1 cellular context compared by ENCODE assay signal in the genomic region with DNA sequence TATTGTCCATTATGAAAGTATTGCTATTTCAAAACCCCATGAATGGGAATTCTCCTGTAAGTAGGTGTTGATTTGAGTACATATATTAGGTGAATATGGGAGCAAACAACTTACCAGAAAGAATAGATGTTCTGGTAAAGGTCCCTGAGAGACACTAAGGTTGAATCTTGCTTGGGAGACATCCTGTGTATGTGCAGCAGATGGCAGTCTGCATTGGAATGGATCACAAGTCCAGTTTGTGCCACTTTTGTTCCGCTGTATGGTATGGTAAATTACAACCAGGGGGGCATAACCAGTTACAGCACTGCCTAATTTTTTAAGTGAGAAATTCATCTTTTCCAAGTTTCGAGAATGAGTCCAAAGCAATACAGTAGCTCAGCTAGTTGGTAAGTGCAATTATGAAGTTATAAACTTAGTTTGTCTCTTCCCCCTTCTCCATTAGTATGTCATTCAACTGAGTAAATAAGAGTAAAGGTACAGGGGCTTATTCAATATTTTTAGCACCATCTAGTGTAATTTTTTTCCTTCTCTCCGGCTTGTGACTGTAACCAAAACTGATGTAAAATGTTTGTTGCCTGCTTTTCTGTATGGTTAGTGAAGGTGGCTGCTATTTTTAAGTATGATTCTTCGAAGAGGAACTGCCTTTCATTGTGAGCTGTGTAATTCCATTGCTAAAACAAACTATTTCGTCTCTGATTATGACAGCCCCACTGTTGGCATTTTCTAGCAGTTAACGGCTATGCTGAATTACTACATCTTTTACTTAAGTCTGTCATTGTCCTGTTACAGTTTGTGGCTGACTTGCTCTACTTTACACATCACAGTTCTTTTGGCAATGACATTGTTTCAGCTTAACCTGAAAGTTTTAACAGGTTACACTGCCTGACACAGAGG.
TF ChIP-seq lines count a peak whose summit lies in the region.

No MANE protein-coding gene starts in this region.

TF ChIP-seq in HEK293, 187 proteins besides CTCF, POLR2A, EP300 and RAD21 (continued from another document):
- TF ChIP-seq ZNF146 (tag by site-specific recombination; IDR thresholded peaks at IDR 0.05) (no peak), HOXA7 (CRISPR knock-in tag; IDR thresholded peaks at IDR 0.05; ENCODE audit: borderline replicate concordance) (no peak), KLF9 (tag by site-specific recombination; IDR thresholded peaks at IDR 0.05; ENCODE audit: low read depth) (no peak), ZNF37A (tag by site-specific recombination; IDR thresholded peaks at IDR 0.05) (no peak), FEZF1 (tag by site-specific recombination; IDR thresholded peaks at IDR 0.05) (no peak), ZNF529 (tag by site-specific recombination; IDR thresholded peaks at IDR 0.05; ENCODE audit: insufficient replicate concordance) (no peak), ZNF10 (tag by site-specific recombination; IDR thresholded peaks at IDR 0.05) (peak; percentile 82; the same call in 1 of the 2 replicates), ZNF654 (tag by site-specific recombination; IDR thresholded peaks at IDR 0.05; ENCODE audit: low read depth) (peak; percentile 43)
- TF ChIP-seq, protein P1, sequence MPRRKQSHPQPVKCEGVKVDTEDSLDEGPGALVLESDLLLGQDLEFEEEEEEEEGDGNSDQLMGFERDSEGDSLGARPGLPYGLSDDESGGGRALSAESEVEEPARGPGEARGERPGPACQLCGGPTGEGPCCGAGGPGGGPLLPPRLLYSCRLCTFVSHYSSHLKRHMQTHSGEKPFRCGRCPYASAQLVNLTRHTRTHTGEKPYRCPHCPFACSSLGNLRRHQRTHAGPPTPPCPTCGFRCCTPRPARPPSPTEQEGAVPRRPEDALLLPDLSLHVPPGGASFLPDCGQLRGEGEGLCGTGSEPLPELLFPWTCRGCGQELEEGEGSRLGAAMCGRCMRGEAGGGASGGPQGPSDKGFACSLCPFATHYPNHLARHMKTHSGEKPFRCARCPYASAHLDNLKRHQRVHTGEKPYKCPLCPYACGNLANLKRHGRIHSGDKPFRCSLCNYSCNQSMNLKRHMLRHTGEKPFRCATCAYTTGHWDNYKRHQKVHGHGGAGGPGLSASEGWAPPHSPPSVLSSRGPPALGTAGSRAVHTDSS (tag by site-specific recombination; IDR thresholded peaks at IDR 0.05) = no peak
- TF ChIP-seq, protein P2, sequence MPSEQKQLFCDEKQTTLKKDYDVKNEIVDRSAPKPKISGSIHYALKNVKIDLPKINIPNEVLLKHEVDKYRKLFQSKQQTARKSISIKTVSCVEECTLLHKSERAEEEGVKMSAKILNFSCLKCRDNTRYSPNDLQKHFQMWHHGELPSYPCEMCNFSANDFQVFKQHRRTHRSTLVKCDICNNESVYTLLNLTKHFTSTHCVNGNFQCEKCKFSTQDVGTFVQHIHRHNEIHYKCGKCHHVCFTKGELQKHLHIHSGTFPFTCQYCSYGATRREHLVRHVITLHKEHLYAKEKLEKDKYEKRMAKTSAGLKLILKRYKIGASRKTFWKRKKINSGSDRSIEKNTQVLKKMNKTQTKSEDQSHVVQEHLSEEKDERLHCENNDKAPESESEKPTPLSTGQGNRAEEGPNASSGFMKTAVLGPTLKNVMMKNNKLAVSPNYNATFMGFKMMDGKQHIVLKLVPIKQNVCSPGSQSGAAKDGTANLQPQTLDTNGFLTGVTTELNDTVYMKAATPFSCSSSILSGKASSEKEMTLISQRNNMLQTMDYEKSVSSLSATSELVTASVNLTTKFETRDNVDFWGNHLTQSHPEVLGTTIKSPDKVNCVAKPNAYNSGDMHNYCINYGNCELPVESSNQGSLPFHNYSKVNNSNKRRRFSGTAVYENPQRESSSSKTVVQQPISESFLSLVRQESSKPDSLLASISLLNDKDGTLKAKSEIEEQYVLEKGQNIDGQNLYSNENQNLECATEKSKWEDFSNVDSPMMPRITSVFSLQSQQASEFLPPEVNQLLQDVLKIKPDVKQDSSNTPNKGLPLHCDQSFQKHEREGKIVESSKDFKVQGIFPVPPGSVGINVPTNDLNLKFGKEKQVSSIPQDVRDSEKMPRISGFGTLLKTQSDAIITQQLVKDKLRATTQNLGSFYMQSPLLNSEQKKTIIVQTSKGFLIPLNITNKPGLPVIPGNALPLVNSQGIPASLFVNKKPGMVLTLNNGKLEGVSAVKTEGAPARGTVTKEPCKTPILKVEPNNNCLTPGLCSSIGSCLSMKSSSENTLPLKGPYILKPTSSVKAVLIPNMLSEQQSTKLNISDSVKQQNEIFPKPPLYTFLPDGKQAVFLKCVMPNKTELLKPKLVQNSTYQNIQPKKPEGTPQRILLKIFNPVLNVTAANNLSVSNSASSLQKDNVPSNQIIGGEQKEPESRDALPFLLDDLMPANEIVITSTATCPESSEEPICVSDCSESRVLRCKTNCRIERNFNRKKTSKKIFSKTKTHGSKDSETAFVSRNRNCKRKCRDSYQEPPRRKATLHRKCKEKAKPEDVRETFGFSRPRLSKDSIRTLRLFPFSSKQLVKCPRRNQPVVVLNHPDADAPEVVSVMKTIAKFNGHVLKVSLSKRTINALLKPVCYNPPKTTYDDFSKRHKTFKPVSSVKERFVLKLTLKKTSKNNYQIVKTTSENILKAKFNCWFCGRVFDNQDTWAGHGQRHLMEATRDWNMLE (tag by site-specific recombination; conservative IDR thresholded peaks at IDR 0.05; ENCODE audit: low read depth) = no peak
- TF ChIP-seq, protein P3, sequence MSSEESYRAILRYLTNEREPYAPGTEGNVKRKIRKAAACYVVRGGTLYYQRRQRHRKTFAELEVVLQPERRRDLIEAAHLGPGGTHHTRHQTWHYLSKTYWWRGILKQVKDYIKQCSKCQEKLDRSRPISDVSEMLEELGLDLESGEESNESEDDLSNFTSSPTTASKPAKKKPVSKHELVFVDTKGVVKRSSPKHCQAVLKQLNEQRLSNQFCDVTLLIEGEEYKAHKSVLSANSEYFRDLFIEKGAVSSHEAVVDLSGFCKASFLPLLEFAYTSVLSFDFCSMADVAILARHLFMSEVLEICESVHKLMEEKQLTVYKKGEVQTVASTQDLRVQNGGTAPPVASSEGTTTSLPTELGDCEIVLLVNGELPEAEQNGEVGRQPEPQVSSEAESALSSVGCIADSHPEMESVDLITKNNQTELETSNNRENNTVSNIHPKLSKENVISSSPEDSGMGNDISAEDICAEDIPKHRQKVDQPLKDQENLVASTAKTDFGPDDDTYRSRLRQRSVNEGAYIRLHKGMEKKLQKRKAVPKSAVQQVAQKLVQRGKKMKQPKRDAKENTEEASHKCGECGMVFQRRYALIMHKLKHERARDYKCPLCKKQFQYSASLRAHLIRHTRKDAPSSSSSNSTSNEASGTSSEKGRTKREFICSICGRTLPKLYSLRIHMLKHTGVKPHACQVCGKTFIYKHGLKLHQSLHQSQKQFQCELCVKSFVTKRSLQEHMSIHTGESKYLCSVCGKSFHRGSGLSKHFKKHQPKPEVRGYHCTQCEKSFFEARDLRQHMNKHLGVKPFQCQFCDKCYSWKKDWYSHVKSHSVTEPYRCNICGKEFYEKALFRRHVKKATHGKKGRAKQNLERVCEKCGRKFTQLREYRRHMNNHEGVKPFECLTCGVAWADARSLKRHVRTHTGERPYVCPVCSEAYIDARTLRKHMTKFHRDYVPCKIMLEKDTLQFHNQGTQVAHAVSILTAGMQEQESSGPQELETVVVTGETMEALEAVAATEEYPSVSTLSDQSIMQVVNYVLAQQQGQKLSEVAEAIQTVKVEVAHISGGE (tag by site-specific recombination; conservative IDR thresholded peaks at IDR 0.05; ENCODE audit: low read depth) = no peak
- TF ChIP-seq, protein P4, sequence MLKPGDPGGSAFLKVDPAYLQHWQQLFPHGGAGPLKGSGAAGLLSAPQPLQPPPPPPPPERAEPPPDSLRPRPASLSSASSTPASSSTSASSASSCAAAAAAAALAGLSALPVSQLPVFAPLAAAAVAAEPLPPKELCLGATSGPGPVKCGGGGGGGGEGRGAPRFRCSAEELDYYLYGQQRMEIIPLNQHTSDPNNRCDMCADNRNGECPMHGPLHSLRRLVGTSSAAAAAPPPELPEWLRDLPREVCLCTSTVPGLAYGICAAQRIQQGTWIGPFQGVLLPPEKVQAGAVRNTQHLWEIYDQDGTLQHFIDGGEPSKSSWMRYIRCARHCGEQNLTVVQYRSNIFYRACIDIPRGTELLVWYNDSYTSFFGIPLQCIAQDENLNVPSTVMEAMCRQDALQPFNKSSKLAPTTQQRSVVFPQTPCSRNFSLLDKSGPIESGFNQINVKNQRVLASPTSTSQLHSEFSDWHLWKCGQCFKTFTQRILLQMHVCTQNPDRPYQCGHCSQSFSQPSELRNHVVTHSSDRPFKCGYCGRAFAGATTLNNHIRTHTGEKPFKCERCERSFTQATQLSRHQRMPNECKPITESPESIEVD (tag by site-specific recombination; IDR thresholded peaks at IDR 0.05) = peak; percentile 30
